Comparison of ENCODE assay signal across 11 cellular contexts in the genomic region with DNA sequence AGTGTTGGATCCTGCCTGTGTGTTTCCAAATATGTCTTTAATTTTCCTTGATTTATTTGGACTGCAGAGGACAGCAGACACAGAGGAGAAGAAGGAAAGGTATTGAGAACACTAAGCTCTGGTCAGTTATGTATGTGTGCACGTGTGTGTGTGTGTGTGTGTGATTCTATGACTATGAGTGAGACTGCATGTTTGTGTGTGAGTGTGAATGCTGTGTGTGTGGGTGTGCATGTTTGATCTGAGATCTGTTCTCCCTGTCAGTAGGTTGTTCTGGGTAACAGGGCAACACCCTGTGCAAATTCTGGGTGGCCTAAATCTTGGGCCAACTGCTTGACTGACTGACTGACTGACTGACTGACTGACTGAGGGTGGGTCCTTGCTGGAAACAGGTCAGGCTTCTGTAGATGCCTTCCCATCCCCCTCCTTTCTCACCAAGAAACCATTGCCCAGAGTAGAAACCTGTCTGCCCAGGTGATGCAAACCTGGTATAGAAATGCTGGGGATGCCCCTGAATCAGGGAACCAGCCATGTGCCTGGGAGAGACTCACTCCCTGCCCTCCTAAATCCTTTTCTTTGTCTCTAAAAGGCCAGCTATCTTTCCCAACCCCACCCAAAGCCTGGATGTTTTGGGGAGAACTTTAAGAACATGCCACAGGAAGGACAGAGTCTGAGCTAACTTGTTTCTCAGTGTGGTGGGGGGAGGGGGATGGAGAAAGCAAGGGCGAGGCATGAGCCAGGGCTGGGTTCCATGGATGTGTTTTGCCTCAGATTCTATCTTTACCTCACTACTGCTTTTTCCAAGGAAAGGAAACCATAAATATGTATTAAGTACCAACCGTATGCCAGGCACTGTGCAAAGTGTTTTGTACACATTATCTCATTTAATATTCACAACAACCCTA. TPM values are rescaled to one million over a fixed set of nuclear protein-coding genes. Genes with fewer than 3 reads are reported as not detected.
A peak's percentile ranks its signal among the peaks of the same experiment; 100 is the strongest.
DNase-seq lines count a peak whose midpoint lies in the region; ATAC-seq and TF ChIP-seq lines count a peak whose summit lies in the region.
"Had no signal": no experiment of that assay in that cellular context is flagged by ENCODE, and none has a peak within 500 bp of the region (broad histone marks: within the 10 kb centered on the region; RNA-seq: fewer than 3 reads in every experiment).

No MANE protein-coding gene starts in this region.

- peak overlapping the region; percentile 7 for H3K9ac ChIP-seq in Loucy (ENCODE audit: low read depth, low read length, poor library complexity, severe bottlenecking)

- peaks cover 90% of the 10 kb centered on the region for H3K4me1 ChIP-seq in CD8-positive, alpha-beta memory T cell (ENCODE audit: insufficient read depth, low read length)
- H3K4me1 ChIP-seq in Loucy (ENCODE audit: insufficient read depth, low read length, poor library complexity, severe bottlenecking) (peaks cover 42% of the 10 kb centered on the region), psoas muscle (peaks cover 82% of the 10 kb centered on the region)

- H3K4me3 Mint-ChIP-seq in CD8-positive, alpha-beta memory T cell = peak overlapping the region in 6 of 7 donors; percentile 6 to 68 (median 53)
- H3K4me3 Mint-ChIP-seq: activated B cell treated with CpG ODN at 0.5 μM for 24 hours had no signal

- no peak overlapping the region for H3K4me3 ChIP-seq in CD8-positive, alpha-beta memory T cell (ENCODE audit: low read length)
- H3K4me3 ChIP-seq in Loucy (ENCODE audit: low read length, poor library complexity, severe bottlenecking) (no peak overlapping the region), psoas muscle (no peak overlapping the region)

- 56 to 70% (median 58%) methylated on average over 3 of the region's 3 CpGs for WGBS in psoas muscle, 3 donors

- H3K27ac Mint-ChIP-seq in CD8-positive, alpha-beta memory T cell = peak overlapping the region; percentile 73 to 99 (median 97)
- H3K27ac Mint-ChIP-seq: activated B cell treated with CpG ODN at 0.5 μM for 24 hours had no signal

- no peak overlapping the region for H2AFZ ChIP-seq in Loucy (ENCODE audit: low read length)

- ATAC-seq in psoas muscle (no peak), GM21447 (IDR thresholded peaks at IDR 0.05; ENCODE audit: unreplicated experiment) (no peak)

- H3K27ac ChIP-seq in CD8-positive, alpha-beta memory T cell (ENCODE audit: low read depth, low read length) = no peak overlapping the region
- H3K27ac ChIP-seq in epithelial cell of prostate = peak overlapping the region; percentile 47
- H3K27ac ChIP-seq in psoas muscle = peak overlapping the region; percentile 99

- H3K36me3 Mint-ChIP-seq in CD8-positive, alpha-beta memory T cell = peaks cover 0 to 3% (median 0%) of the 10 kb centered on the region in 3 donors

- CTCF ChIA-PET in CD8-positive, alpha-beta memory T cell (lab: Charles Lee) = interaction anchor here (0.7 kb wide), 1 partner anchor 91 kb away, joined by 3 read pairs; no protein-coding TSS in a partner anchor

- intact Hi-C loops in psoas muscle (cut with DNase I) = no loop called here

- TF ChIP-seq CTCF in Loucy (conservative IDR thresholded peaks at IDR 0.05; ENCODE audit: low read length) (no peak), psoas muscle (IDR thresholded peaks at IDR 0.05) (no peak)

- no peaks in the 10 kb centered on the region for H3K9me3 Mint-ChIP-seq in CD8-positive, alpha-beta memory T cell
- H3K9me3 Mint-ChIP-seq: activated B cell treated with CpG ODN at 0.5 μM for 24 hours had no signal

- H3K4me1 Mint-ChIP-seq in CD8-positive, alpha-beta memory T cell = peaks cover 78 to 93% (median 86%) of the 10 kb centered on the region in 3 donors

- H3K27me3 Mint-ChIP-seq in CD8-positive, alpha-beta memory T cell = peaks cover 0 to 2% of the 10 kb centered on the region in 2 donors
- H3K27me3 Mint-ChIP-seq: activated B cell treated with CpG ODN at 0.5 μM for 24 hours had no signal

- H3K9me3 ChIP-seq in CD8-positive, alpha-beta memory T cell (ENCODE audit: low read length) = no peaks in the 10 kb centered on the region
- no peaks in the 10 kb centered on the region for H3K9me3 ChIP-seq in Loucy (ENCODE audit: insufficient read depth, low read depth, low read length)
- H3K9me3 ChIP-seq in psoas muscle = no peaks in the 10 kb centered on the region

- no peaks in the 10 kb centered on the region for H3F3A ChIP-seq in Loucy (ENCODE audit: low read depth)

- H3K4me2 ChIP-seq in Loucy (ENCODE audit: low read depth, low read length, poor library complexity, severe bottlenecking) = no peak overlapping the region

- no peaks in the 10 kb centered on the region for H3K27me3 ChIP-seq in CD8-positive, alpha-beta memory T cell (ENCODE audit: insufficient read depth, low read length, poor library complexity, severe bottlenecking)
- H3K27me3 ChIP-seq in Loucy (ENCODE audit: insufficient read depth, low read length, poor library complexity, severe bottlenecking) (no peaks in the 10 kb centered on the region), psoas muscle (ENCODE audit: insufficient read depth in 3 of 3, low read length in 2 of 3) (no peaks in the 10 kb centered on the region)

- H3K9me2 ChIP-seq in Loucy (replicated peaks; ENCODE audit: low read depth, low read length) = no peaks in the 10 kb centered on the region

- peaks cover 5% of the 10 kb centered on the region; the same call in 1 of the 2 replicates for H3K79me2 ChIP-seq in Loucy (ENCODE audit: insufficient read depth, low read length)

- no peak for DNase-seq in CD8-positive, alpha-beta memory T cell
- DNase-seq in epithelial cell of prostate (ENCODE audit: low read depth, low spot score) (peak; percentile 64), psoas muscle (no peak), RKO (ENCODE audit: low spot score) (no peak), islet precursor cell (no peak), NCI-H2196 treated with DMSO at 0.1 percent for 48 hours (lab: John Stamatoyannopoulos, UW; ENCODE audit: unreplicated experiment) (no peak)
- DNase-seq: activated B cell treated with CpG ODN at 0.5 μM for 24 hours, DND-41, kidney glomerular epithelial cell had no signal

- POLR2A ChIA-PET in CD8-positive, alpha-beta memory T cell (lab: Charles Lee) = interaction anchor here (2.8 kb wide), 1 partner anchor 8 kb away, joined by 10 read pairs; no protein-coding TSS in a partner anchor

- no peaks in the 10 kb centered on the region for H3K36me3 ChIP-seq in CD8-positive, alpha-beta memory T cell (ENCODE audit: insufficient read depth, low read length)
- no peaks in the 10 kb centered on the region for H3K36me3 ChIP-seq in Loucy (ENCODE audit: insufficient read depth, low read length)
- no peaks in the 10 kb centered on the region for H3K36me3 ChIP-seq in psoas muscle (ENCODE audit: insufficient read depth in 1 of 2, low read depth in 1 of 2)

- peaks cover 2% of the 10 kb centered on the region for H4K20me1 ChIP-seq in Loucy (ENCODE audit: insufficient read depth, low read length, poor library complexity, severe bottlenecking)

RNA-seq across cellular contexts. Expression of a gene that starts 4.4 kb away (rescaled TPM):
- 10 to 100 TPM; 10.0 to 10.2 TPM for total RNA-seq in CD8-positive, alpha-beta memory T cell
- 10.4 TPM for polyA plus RNA-seq in CD8-positive, alpha-beta memory T cell
- total RNA-seq in psoas muscle = 10 to 100 TPM; 29.4 to 88.7 (median 51.0) TPM
- polyA plus RNA-seq in psoas muscle = 10 to 100 TPM; 21.4 to 41.6 (median 24.4) TPM

RNA-seq across cellular contexts. Expression of a gene that starts 16.9 kb away (rescaled TPM):
- 10 to 100 TPM; 88.6 to 91.5 TPM for total RNA-seq in CD8-positive, alpha-beta memory T cell
- polyA plus RNA-seq in CD8-positive, alpha-beta memory T cell = 13.5 TPM
- total RNA-seq in psoas muscle = 10 to 100 TPM; 63.3 to 75.6 (median 69.0) TPM
- polyA plus RNA-seq in psoas muscle = 10 to 100 TPM; 48.6 to 84.7 (median 56.4) TPM

RNA-seq across cellular contexts. Expression of a gene that starts 35.5 kb away (rescaled TPM):
- total RNA-seq in CD8-positive, alpha-beta memory T cell = 100 to 1,000 TPM; 100 to 101 TPM
- 47.4 TPM for polyA plus RNA-seq in CD8-positive, alpha-beta memory T cell
- 10 to 100 TPM; 43.9 to 76.7 (median 57.1) TPM for total RNA-seq in psoas muscle
- 10 to 100 TPM; 34.5 to 53.6 (median 38.6) TPM for polyA plus RNA-seq in psoas muscle

RNA-seq across cellular contexts. Expression of a gene that starts 42.1 kb away (rescaled TPM):
- 10 to 100 TPM; 12.6 to 13.2 TPM for total RNA-seq in CD8-positive, alpha-beta memory T cell
- 17.0 TPM for polyA plus RNA-seq in CD8-positive, alpha-beta memory T cell
- 10 to 100 TPM; 39.5 to 55.1 (median 42.9) TPM for total RNA-seq in psoas muscle
- polyA plus RNA-seq in psoas muscle = 10 to 100 TPM in 2 of 3 donors, 1 to 10 TPM in 1; 9.5 to 60.0 (median 29.0) TPM

RNA-seq across cellular contexts. Expression of a gene that starts 50.6 kb away (rescaled TPM):
- 100 to 1,000 TPM; 118 to 121 TPM for total RNA-seq in CD8-positive, alpha-beta memory T cell
- 51.2 TPM for polyA plus RNA-seq in CD8-positive, alpha-beta memory T cell
- 100 to 1,000 TPM in 2 of 4 donors, 10 to 100 TPM in 2; 56.3 to 120 (median 87.9) TPM for total RNA-seq in psoas muscle
- 100 to 1,000 TPM in 1 of 3 donors, 10 to 100 TPM in 2; 51.1 to 115 (median 55.9) TPM for polyA plus RNA-seq in psoas muscle
